1 cellular context compared by ENCODE assay signal in the genomic region with DNA sequence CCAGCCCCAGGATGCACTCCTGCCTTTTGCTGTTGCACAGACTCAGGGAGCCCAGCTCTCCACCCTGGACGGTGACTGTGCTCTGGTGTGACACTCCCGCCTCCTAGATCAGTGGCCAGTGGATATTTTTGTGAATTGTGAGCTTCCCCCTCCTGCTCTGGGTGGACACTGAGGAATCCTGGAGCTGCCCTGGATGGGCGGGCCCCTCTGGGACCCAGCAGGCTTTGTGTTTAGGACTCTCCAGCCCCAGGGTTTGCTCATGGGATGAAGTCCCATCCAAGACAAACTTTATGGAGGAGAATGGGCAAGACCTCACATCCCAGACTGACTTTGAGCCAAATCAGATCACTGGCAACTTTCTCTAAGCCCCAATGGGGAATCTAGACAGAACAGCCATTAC.
TF ChIP-seq lines count a peak whose summit lies in the region.

No MANE protein-coding gene starts in this region.

TF ChIP-seq in HepG2, 621 proteins besides CTCF, POLR2A, EP300 and RAD21:
- TF ChIP-seq, protein P1, sequence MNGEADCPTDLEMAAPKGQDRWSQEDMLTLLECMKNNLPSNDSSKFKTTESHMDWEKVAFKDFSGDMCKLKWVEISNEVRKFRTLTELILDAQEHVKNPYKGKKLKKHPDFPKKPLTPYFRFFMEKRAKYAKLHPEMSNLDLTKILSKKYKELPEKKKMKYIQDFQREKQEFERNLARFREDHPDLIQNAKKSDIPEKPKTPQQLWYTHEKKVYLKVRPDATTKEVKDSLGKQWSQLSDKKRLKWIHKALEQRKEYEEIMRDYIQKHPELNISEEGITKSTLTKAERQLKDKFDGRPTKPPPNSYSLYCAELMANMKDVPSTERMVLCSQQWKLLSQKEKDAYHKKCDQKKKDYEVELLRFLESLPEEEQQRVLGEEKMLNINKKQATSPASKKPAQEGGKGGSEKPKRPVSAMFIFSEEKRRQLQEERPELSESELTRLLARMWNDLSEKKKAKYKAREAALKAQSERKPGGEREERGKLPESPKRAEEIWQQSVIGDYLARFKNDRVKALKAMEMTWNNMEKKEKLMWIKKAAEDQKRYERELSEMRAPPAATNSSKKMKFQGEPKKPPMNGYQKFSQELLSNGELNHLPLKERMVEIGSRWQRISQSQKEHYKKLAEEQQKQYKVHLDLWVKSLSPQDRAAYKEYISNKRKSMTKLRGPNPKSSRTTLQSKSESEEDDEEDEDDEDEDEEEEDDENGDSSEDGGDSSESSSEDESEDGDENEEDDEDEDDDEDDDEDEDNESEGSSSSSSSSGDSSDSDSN (CRISPR knock-in tag; IDR thresholded peaks at IDR 0.05), result no peak
- TF ChIP-seq HNF4A (CRISPR knock-in tag; IDR thresholded peaks at IDR 0.05) (no peak), GATAD1 (CRISPR knock-in tag; IDR thresholded peaks at IDR 0.05) (no peak), MTA1 (CRISPR knock-in tag; IDR thresholded peaks at IDR 0.05; ENCODE audit: borderline replicate concordance) (no peak), ESRRA (CRISPR knock-in tag; IDR thresholded peaks at IDR 0.05; ENCODE audit: low read depth) (no peak), MATR3 (CRISPR knock-in tag; IDR thresholded peaks at IDR 0.05) (no peak), CCDC6 (CRISPR knock-in tag; IDR thresholded peaks at IDR 0.05) (no peak), CEBPB (IDR thresholded peaks at IDR 0.05; ENCODE audit: borderline replicate concordance, low read depth, low read length) (no peak), ZNF256 (CRISPR knock-in tag; conservative IDR thresholded peaks at IDR 0.05) (no peak), AGO1 (IDR thresholded peaks at IDR 0.05; ENCODE audit: low read depth, low read length, poor library complexity, severe bottlenecking) (no peak), ZNF879 (CRISPR knock-in tag; IDR thresholded peaks at IDR 0.05) (no peak), ZNF775 (CRISPR knock-in tag; IDR thresholded peaks at IDR 0.05; ENCODE audit: borderline replicate concordance) (no peak), DR1 (CRISPR knock-in tag; IDR thresholded peaks at IDR 0.05) (no peak)
- TF ChIP-seq, protein P2, sequence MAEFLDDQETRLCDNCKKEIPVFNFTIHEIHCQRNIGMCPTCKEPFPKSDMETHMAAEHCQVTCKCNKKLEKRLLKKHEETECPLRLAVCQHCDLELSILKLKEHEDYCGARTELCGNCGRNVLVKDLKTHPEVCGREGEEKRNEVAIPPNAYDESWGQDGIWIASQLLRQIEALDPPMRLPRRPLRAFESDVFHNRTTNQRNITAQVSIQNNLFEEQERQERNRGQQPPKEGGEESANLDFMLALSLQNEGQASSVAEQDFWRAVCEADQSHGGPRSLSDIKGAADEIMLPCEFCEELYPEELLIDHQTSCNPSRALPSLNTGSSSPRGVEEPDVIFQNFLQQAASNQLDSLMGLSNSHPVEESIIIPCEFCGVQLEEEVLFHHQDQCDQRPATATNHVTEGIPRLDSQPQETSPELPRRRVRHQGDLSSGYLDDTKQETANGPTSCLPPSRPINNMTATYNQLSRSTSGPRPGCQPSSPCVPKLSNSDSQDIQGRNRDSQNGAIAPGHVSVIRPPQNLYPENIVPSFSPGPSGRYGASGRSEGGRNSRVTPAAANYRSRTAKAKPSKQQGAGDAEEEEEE (CRISPR knock-in tag; IDR thresholded peaks at IDR 0.05; ENCODE audit: borderline replicate concordance), result no peak
- TF ChIP-seq, protein P3, sequence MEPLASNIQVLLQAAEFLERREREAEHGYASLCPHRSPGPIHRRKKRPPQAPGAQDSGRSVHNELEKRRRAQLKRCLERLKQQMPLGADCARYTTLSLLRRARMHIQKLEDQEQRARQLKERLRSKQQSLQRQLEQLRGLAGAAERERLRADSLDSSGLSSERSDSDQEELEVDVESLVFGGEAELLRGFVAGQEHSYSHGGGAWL (CRISPR knock-in tag; IDR thresholded peaks at IDR 0.05), result no peak
- TF ChIP-seq, protein P4, sequence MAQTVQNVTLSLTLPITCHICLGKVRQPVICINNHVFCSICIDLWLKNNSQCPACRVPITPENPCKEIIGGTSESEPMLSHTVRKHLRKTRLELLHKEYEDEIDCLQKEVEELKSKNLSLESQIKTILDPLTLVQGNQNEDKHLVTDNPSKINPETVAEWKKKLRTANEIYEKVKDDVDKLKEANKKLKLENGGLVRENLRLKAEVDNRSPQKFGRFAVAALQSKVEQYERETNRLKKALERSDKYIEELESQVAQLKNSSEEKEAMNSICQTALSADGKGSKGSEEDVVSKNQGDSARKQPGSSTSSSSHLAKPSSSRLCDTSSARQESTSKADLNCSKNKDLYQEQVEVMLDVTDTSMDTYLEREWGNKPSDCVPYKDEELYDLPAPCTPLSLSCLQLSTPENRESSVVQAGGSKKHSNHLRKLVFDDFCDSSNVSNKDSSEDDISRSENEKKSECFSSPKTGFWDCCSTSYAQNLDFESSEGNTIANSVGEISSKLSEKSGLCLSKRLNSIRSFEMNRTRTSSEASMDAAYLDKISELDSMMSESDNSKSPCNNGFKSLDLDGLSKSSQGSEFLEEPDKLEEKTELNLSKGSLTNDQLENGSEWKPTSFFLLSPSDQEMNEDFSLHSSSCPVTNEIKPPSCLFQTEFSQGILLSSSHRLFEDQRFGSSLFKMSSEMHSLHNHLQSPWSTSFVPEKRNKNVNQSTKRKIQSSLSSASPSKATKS (CRISPR knock-in tag; IDR thresholded peaks at IDR 0.05), result no peak
- TF ChIP-seq, protein P5, sequence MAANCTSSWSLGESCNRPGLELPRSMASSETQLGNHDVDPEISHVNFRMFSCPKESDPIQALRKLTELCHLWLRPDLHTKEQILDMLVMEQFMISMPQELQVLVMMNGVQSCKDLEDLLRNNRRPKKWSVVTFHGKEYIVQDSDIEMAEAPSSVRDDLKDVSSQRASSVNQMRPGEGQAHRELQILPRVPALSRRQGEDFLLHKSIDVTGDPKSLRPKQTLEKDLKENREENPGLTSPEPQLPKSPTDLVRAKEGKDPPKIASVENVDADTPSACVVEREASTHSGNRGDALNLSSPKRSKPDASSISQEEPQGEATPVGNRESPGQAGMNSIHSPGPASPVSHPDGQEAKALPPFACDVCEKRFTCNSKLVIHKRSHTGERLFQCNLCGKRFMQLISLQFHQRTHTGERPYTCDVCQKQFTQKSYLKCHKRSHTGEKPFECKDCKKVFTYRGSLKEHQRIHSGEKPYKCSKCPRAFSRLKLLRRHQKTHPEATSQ (CRISPR knock-in tag; IDR thresholded peaks at IDR 0.05; ENCODE audit: borderline replicate concordance), result no peak
